Comparison of ENCODE assay signal across 25 cellular contexts in genomic region chr10:30792025-30792424, GRCh38.
DNase-seq lines count a peak whose midpoint lies in the region; ATAC-seq and TF ChIP-seq lines count a peak whose summit lies in the region.
"Had no signal": no experiment of that assay in that cellular context is flagged by ENCODE, and none has a peak within 500 bp of the region (broad histone marks: within the 10 kb centered on the region; RNA-seq: fewer than 3 reads in every experiment).

No MANE protein-coding gene starts in this region.

- no peak for TF ChIP-seq EP300 in sigmoid colon (IDR thresholded peaks at IDR 0.05)

- no peaks in the 10 kb centered on the region for H3K9me2 ChIP-seq in OCI-LY7 (ENCODE audit: insufficient read depth, low read length)

- no peaks in the 10 kb centered on the region for H4K20me1 ChIP-seq in OCI-LY7 (ENCODE audit: insufficient read depth, low read length)
- H4K20me1 ChIP-seq: BLaER1 treated with 17β-estradiol and CSF1 and Interleukin-3, amounts not matched to agents 10 nM and 100 nM had no signal

- DNase-seq in activated naive CD4-positive, alpha-beta T cell treated with anti-CD3 and anti-CD28 coated beads, Interleukin-2, amount 10 ng/mL, durations not matched to agents 7 days and 5 days = peak; percentile 28
- DNase-seq in activated naive CD4-positive, alpha-beta T cell (lab: John Stamatoyannopoulos, UW) = no peak
- DNase-seq in OCI-LY7 (ENCODE audit: low spot score) (peak; percentile 21), sigmoid colon (peak; percentile 13), LoVo (ENCODE audit: low spot score) (no peak)
- DNase-seq: amniotic stem cell, EL, endodermal cell, left ventricle myocardium inferior, NCI-H1105 treated with DMSO at 0.1 percent for 48 hours, NCI-H2029 treated with DMSO at 0.1 percent for 48 hours, NCI-H226, NCI-H774, nephron progenitor cell, pancreas, RPMI8226, tibial artery had no signal

- CTCF ChIA-PET in activated naive CD4-positive, alpha-beta T cell treated with anti-CD3 and anti-CD28 coated beads, Interleukin-2, amount 10 ng/mL, durations not matched to agents 7 days and 5 days (lab: Charles Lee) = no interaction called here
- CTCF ChIA-PET in OCI-LY7 (lab: Charles Lee; ENCODE audit: unreplicated experiment) = no interaction called here

- ATAC-seq in HG03039 (IDR thresholded peaks at IDR 0.05; ENCODE audit: unreplicated experiment) = no peak
- no peak for ATAC-seq in HG02798 (IDR thresholded peaks at IDR 0.05; ENCODE audit: poor library complexity, unreplicated experiment)
- ATAC-seq: gastroesophageal sphincter, pancreas had no signal

- peaks cover 11% of the 10 kb centered on the region for H3K36me3 Mint-ChIP-seq in activated naive CD4-positive, alpha-beta T cell treated with anti-CD3 and anti-CD28 coated beads, Interleukin-2, amount 10 ng/mL, durations not matched to agents 7 days and 5 days
- H3K36me3 Mint-ChIP-seq in activated naive CD8-positive, alpha-beta T cell = no peaks in the 10 kb centered on the region

- no peak overlapping the region for H3K4me3 ChIP-seq in OCI-LY7 (ENCODE audit: low read depth, low read length, poor library complexity, severe bottlenecking)
- no peak overlapping the region for H3K4me3 ChIP-seq in sigmoid colon
- H3K4me3 ChIP-seq: BLaER1 treated with 17β-estradiol and CSF1 and Interleukin-3, amounts not matched to agents 10 nM and 100 nM; coronary artery; gastroesophageal sphincter; left ventricle myocardium inferior; pancreas; right atrium auricular region; tibial artery had no signal

- no peak overlapping the region for H3K27ac ChIP-seq in OCI-LY7 (ENCODE audit: low read depth, low read length, poor library complexity, severe bottlenecking)
- no peak overlapping the region for H3K27ac ChIP-seq in sigmoid colon
- H3K27ac ChIP-seq: BLaER1 treated with 17β-estradiol and CSF1 and Interleukin-3, amounts not matched to agents 10 nM and 100 nM; coronary artery; gastroesophageal sphincter; left ventricle myocardium inferior; pancreas; right atrium auricular region; tibial artery had no signal

- peak overlapping the region; percentile 27 for H3K4me2 ChIP-seq in OCI-LY7 (ENCODE audit: low read length)
- H3K4me2 ChIP-seq: BLaER1 treated with 17β-estradiol and CSF1 and Interleukin-3, amounts not matched to agents 10 nM and 100 nM had no signal

- H3K27me3 Mint-ChIP-seq in activated naive CD4-positive, alpha-beta T cell treated with anti-CD3 and anti-CD28 coated beads, Interleukin-2, amount 10 ng/mL, durations not matched to agents 7 days and 5 days = no peaks in the 10 kb centered on the region
- no peaks in the 10 kb centered on the region for H3K27me3 Mint-ChIP-seq in activated naive CD8-positive, alpha-beta T cell
- H3K27me3 Mint-ChIP-seq: stimulated activated naive CD8-positive, alpha-beta T cell treated with anti-CD3 and anti-CD28 coated beads, Interleukin-15, Interleukin-2, amounts not matched to agents 100 ng/mL and 50 ng/mL, for 24 hours had no signal

- no peaks in the 10 kb centered on the region for H3K79me2 ChIP-seq in OCI-LY7 (ENCODE audit: insufficient read depth, low read depth, low read length)

- no peaks in the 10 kb centered on the region for H3K9me3 Mint-ChIP-seq in activated naive CD4-positive, alpha-beta T cell treated with anti-CD3 and anti-CD28 coated beads, Interleukin-2, amount 10 ng/mL, durations not matched to agents 7 days and 5 days
- no peaks in the 10 kb centered on the region for H3K9me3 Mint-ChIP-seq in activated naive CD8-positive, alpha-beta T cell (ENCODE audit: low read depth)
- H3K9me3 Mint-ChIP-seq: endodermal cell; stimulated activated naive CD8-positive, alpha-beta T cell treated with anti-CD3 and anti-CD28 coated beads, Interleukin-15, Interleukin-2, amounts not matched to agents 100 ng/mL and 50 ng/mL, for 24 hours had no signal

- BruUV-seq in OCI-LY7 (replicated peaks; lab: Mats Ljungman, UMichigan) = no TSS peak

- TF ChIP-seq CTCF in OCI-LY7 (conservative IDR thresholded peaks at IDR 0.05; ENCODE audit: low read length) (no peak), sigmoid colon (IDR thresholded peaks at IDR 0.05) (no peak)

- TF ChIP-seq POLR2A in sigmoid colon (IDR thresholded peaks at IDR 0.05) = no peak

- POLR2A ChIA-PET in OCI-LY7 (lab: Charles Lee) = no interaction called here

- intact Hi-C loops in OCI-LY7 (cut with micrococcal nuclease; ENCODE audit: unreplicated experiment) (no loop called here), sigmoid colon (cut with DNase I) (no loop called here)

- no peaks in the 10 kb centered on the region for H3K27me3 ChIP-seq in sigmoid colon
- H3K27me3 ChIP-seq: gastroesophageal sphincter, pancreas, right atrium auricular region, tibial artery had no signal

- H3K27ac Mint-ChIP-seq in activated naive CD4-positive, alpha-beta T cell treated with anti-CD3 and anti-CD28 coated beads, Interleukin-2, amount 10 ng/mL, durations not matched to agents 7 days and 5 days = peak overlapping the region; percentile 87
- peak overlapping the region; percentile 83 for H3K27ac Mint-ChIP-seq in activated naive CD8-positive, alpha-beta T cell
- H3K27ac Mint-ChIP-seq: endodermal cell, nephron progenitor cell had no signal

- H3K36me3 ChIP-seq in OCI-LY7 (ENCODE audit: insufficient read depth, low read length) (no peaks in the 10 kb centered on the region), sigmoid colon (no peaks in the 10 kb centered on the region)
- H3K36me3 ChIP-seq: BLaER1 treated with 17β-estradiol and CSF1 and Interleukin-3, amounts not matched to agents 10 nM and 100 nM; gastroesophageal sphincter; left ventricle myocardium inferior; pancreas; right atrium auricular region; tibial artery had no signal

- H3K4me1 Mint-ChIP-seq in activated naive CD4-positive, alpha-beta T cell treated with anti-CD3 and anti-CD28 coated beads, Interleukin-2, amount 10 ng/mL, durations not matched to agents 7 days and 5 days = peaks cover 38% of the 10 kb centered on the region
- H3K4me1 Mint-ChIP-seq in activated naive CD8-positive, alpha-beta T cell (ENCODE audit: low read depth) = peaks cover 44% of the 10 kb centered on the region
- H3K4me1 Mint-ChIP-seq: endodermal cell had no signal

- no peaks in the 10 kb centered on the region for H3K9me3 ChIP-seq in OCI-LY7 (ENCODE audit: low read length)
- H3K9me3 ChIP-seq in sigmoid colon = no peaks in the 10 kb centered on the region
- H3K9me3 ChIP-seq: BLaER1 treated with 17β-estradiol and CSF1 and Interleukin-3, amounts not matched to agents 10 nM and 100 nM; gastroesophageal sphincter; left ventricle myocardium inferior; pancreas; right atrium auricular region; tibial artery had no signal

- H3K4me1 ChIP-seq in OCI-LY7 (ENCODE audit: insufficient read depth, low read length, poor library complexity, severe bottlenecking) (peaks cover 5% of the 10 kb centered on the region), sigmoid colon (no peaks in the 10 kb centered on the region)
- H3K4me1 ChIP-seq: BLaER1 treated with 17β-estradiol and CSF1 and Interleukin-3, amounts not matched to agents 10 nM and 100 nM; gastroesophageal sphincter; left ventricle myocardium inferior; pancreas; right atrium auricular region; tibial artery had no signal

- peak overlapping the region; percentile 14 for H3K4me3 Mint-ChIP-seq in activated naive CD4-positive, alpha-beta T cell treated with anti-CD3 and anti-CD28 coated beads, Interleukin-2, amount 10 ng/mL, durations not matched to agents 7 days and 5 days
- H3K4me3 Mint-ChIP-seq in activated naive CD8-positive, alpha-beta T cell = peak overlapping the region; percentile 63
- H3K4me3 Mint-ChIP-seq: endodermal cell; nephron progenitor cell; stimulated activated naive CD8-positive, alpha-beta T cell treated with anti-CD3 and anti-CD28 coated beads, Interleukin-15, Interleukin-2, amounts not matched to agents 100 ng/mL and 50 ng/mL, for 24 hours had no signal

- WGBS in sigmoid colon, 2 donors = 63 to 75% methylated on average over 2 of the region's 2 CpGs

- H2AFZ ChIP-seq in OCI-LY7 (ENCODE audit: low read length) = peak overlapping the region; percentile 34; the same call in 1 of the 2 replicates

Comparison
In these comparisons a context has a peak if more than half of its experiments do, and no peak if none do; other contexts are left out.
1. DNase-seq: peak in activated naive CD4-positive, alpha-beta T cell treated with anti-CD3 and anti-CD28 coated beads, Interleukin-2, amount 10 ng/mL, durations not matched to agents 7 days and 5 days (single experiment), OCI-LY7 (single experiment) and sigmoid colon (single experiment); none in activated naive CD4-positive, alpha-beta T cell (0 of 4) and LoVo (single experiment).